11 cellular contexts compared by ENCODE assay signal in genomic region chr2:70923378-70924015, GRCh38. TPM values are rescaled to one million over a fixed set of nuclear protein-coding genes. Genes with fewer than 3 reads are reported as not detected.
A peak's percentile ranks its signal among the peaks of the same experiment; 100 is the strongest.
DNase-seq lines count a peak whose midpoint lies in the region; ATAC-seq, FAIRE-seq and TF ChIP-seq lines count a peak whose summit lies in the region.
"Had no signal": no experiment of that assay in that cellular context is flagged by ENCODE, and none has a peak within 500 bp of the region (broad histone marks: within the 10 kb centered on the region; RNA-seq: fewer than 3 reads in every experiment).

No MANE protein-coding gene starts in this region.

- TF ChIP-seq RAD21 in GM12878 (IDR thresholded peaks at IDR 0.05; ENCODE audit: insufficient read depth, low read depth, low read length): no peak

- SMC1A ChIA-PET in GM12878 (lab: Charles Lee; ENCODE audit: uncharacterized antibody, unreplicated experiment): no interaction called here

- in situ Hi-C loops in GM12878 (cut with MboI): no loop called here

- H3K27ac ChIP-seq in GM12878 (ENCODE audit: control insufficient read depth, insufficient read depth) (no peak overlapping the region), neural progenitor cell (no peak overlapping the region), kidney (ENCODE audit: low read depth in 2 of 2, low read length in 2 of 2) (no peak overlapping the region)
- H3K27ac ChIP-seq: vagina had no signal

- no peaks in the 10 kb centered on the region for H3F3A ChIP-seq in neural progenitor cell (ENCODE audit: low read depth)

- H3K9ac ChIP-seq in GM12878 (ENCODE audit: control insufficient read depth, insufficient read depth, low read length) (no peak overlapping the region), neural progenitor cell (no peak overlapping the region), kidney (ENCODE audit: low read length in 2 of 2) (no peak overlapping the region)

- no peaks in the 10 kb centered on the region for H3K4me1 ChIP-seq in GM12878 (ENCODE audit: control insufficient read depth, insufficient read depth, low read length)
- H3K4me1 ChIP-seq in neural progenitor cell: peaks cover 10% of the 10 kb centered on the region
- peaks cover 0 to 3% of the 10 kb centered on the region in 2 donors for H3K4me1 ChIP-seq in kidney (ENCODE audit: control insufficient read depth in 1 of 2, insufficient read depth in 1 of 2, low read depth in 1 of 2, low read length in 2 of 2)
- H3K4me1 ChIP-seq: vagina had no signal

- H3K79me2 ChIP-seq in GM12878 (ENCODE audit: control insufficient read depth, insufficient read depth, low read length) (no peaks in the 10 kb centered on the region), neural progenitor cell (ENCODE audit: low read depth) (no peaks in the 10 kb centered on the region)

- no peak for TF ChIP-seq EP300 in GM12878 (IDR thresholded peaks at IDR 0.05; ENCODE audit: borderline replicate concordance in 1 of 2, control insufficient read depth in 1 of 2, low read depth in 2 of 2, low read length in 2 of 2)

- H3K36me3 ChIP-seq in GM12878 (ENCODE audit: control insufficient read depth in 2 of 2, insufficient read depth in 2 of 2, low read length in 1 of 2) (no peaks in the 10 kb centered on the region), neural progenitor cell (no peaks in the 10 kb centered on the region), kidney (ENCODE audit: control insufficient read depth in 1 of 2, insufficient read depth in 2 of 2, low read length in 2 of 2) (no peaks in the 10 kb centered on the region)
- H3K36me3 ChIP-seq: vagina had no signal

- no peaks in the 10 kb centered on the region for H3K9me3 Mint-ChIP-seq in activated CD4-positive, alpha-beta T cell treated with anti-CD3 and anti-CD28 coated beads, Interleukin-2, amount 10 ng/mL, durations not matched to agents 7 days and 5 days
- no peaks in the 10 kb centered on the region for H3K9me3 Mint-ChIP-seq in neural progenitor cell

- no peaks in the 10 kb centered on the region for H3K9me3 ChIP-seq in GM12878 (replicated peaks; ENCODE audit: control insufficient read depth, insufficient read depth, low read length)
- no peaks in the 10 kb centered on the region for H3K9me3 ChIP-seq in neural progenitor cell (ENCODE audit: low read depth)
- no peaks in the 10 kb centered on the region for H3K9me3 ChIP-seq in kidney (ENCODE audit: control insufficient read depth in 1 of 2, low read length in 2 of 2)
- H3K9me3 ChIP-seq: vagina had no signal

- H3K27me3 ChIP-seq in GM12878 (replicated peaks in 1 of 2; ENCODE audit: control insufficient read depth in 2 of 2, insufficient read depth in 2 of 2, low read length in 1 of 2) (peaks cover 0 to 4% of the 10 kb centered on the region in 2 experiments; a peak in 2 of 4 replicates), neural progenitor cell (peaks cover 16% of the 10 kb centered on the region)
- H3K27me3 ChIP-seq: vagina had no signal

- no peaks in the 10 kb centered on the region for H3K36me3 Mint-ChIP-seq in activated CD4-positive, alpha-beta T cell treated with anti-CD3 and anti-CD28 coated beads, Interleukin-2, amount 10 ng/mL, durations not matched to agents 7 days and 5 days (ENCODE audit: low read depth)
- H3K36me3 Mint-ChIP-seq in neural progenitor cell: no peaks in the 10 kb centered on the region

- TF ChIP-seq POLR2A in GM12878 (IDR thresholded peaks at IDR 0.05; ENCODE audit: low read depth, low read length): no peak

- H3K4me2 ChIP-seq in GM12878 (ENCODE audit: control insufficient read depth, insufficient read depth) (no peak overlapping the region), neural progenitor cell (no peak overlapping the region)

- RAD21 ChIA-PET in GM12878 (lab: Charles Lee; ENCODE audit: unreplicated experiment): no interaction called here

- DNase-seq in activated CD4-positive, alpha-beta T cell treated with anti-CD3 and anti-CD28 coated beads, Interleukin-2, amount 10 ng/mL, durations not matched to agents 7 days and 5 days: peak; percentile 32
- DNase-seq in activated CD4-positive, alpha-beta T cell treated with anti-CD3 and anti-CD28 coated beads, Interleukin-2, amount 50 U/mL, for 48 hours: no peak
- peak; percentile 45 for DNase-seq in HuH-7 (ENCODE audit: low spot score)
- no peak for DNase-seq in GM12878 (ENCODE audit: low read depth, low spot score)
- peak; percentile 56 for DNase-seq in neural progenitor cell (ENCODE audit: low spot score)
- DNase-seq in NCI-H1436 (lab: John Stamatoyannopoulos, UW): no peak
- no peak for DNase-seq in kidney
- DNase-seq: NCI-H2081, T1000 had no signal

- ATAC-seq in GM12878 (peak; percentile 61), HG03521 (IDR thresholded peaks at IDR 0.05; ENCODE audit: unreplicated experiment) (no peak)

- no peak overlapping the region for H2AFZ ChIP-seq in GM12878 (ENCODE audit: control insufficient read depth, low read depth, low read length)
- H2AFZ ChIP-seq in neural progenitor cell (replicated peaks): no peak overlapping the region

- no TSS peak for BruUV-seq in GM12878 (replicated peaks; lab: Mats Ljungman, UMichigan)

- WGBS in GM12878 (ENCODE audit: insufficient coverage, insufficient replicate concordance, low lambda C conversion rate, missing lambda C conversion rate): 28% methylated on average over 10 of the region's 10 CpGs

- H3K27ac Mint-ChIP-seq in activated CD4-positive, alpha-beta T cell treated with anti-CD3 and anti-CD28 coated beads, Interleukin-2, amount 10 ng/mL, durations not matched to agents 7 days and 5 days: no peak overlapping the region
- H3K27ac Mint-ChIP-seq in neural progenitor cell: no peak overlapping the region

- H4K20me1 ChIP-seq in GM12878 (ENCODE audit: control insufficient read depth, insufficient read depth): no peaks in the 10 kb centered on the region
- no peaks in the 10 kb centered on the region for H4K20me1 ChIP-seq in neural progenitor cell (ENCODE audit: low read depth)

- POLR2A ChIA-PET in activated CD4-positive, alpha-beta T cell treated with anti-CD3 and anti-CD28 coated beads, Interleukin-2, amount 10 ng/mL, durations not matched to agents 7 days and 5 days (lab: Charles Lee): no interaction called here
- POLR2A ChIA-PET in GM12878 (lab: Charles Lee): no interaction called here

- H3K4me3 Mint-ChIP-seq in activated CD4-positive, alpha-beta T cell treated with anti-CD3 and anti-CD28 coated beads, Interleukin-2, amount 10 ng/mL, durations not matched to agents 7 days and 5 days: no peak overlapping the region
- H3K4me3 Mint-ChIP-seq in neural progenitor cell: no peak overlapping the region

- H3K27me3 Mint-ChIP-seq in activated CD4-positive, alpha-beta T cell treated with anti-CD3 and anti-CD28 coated beads, Interleukin-2, amount 10 ng/mL, durations not matched to agents 7 days and 5 days: no peaks in the 10 kb centered on the region
- peaks cover 2% of the 10 kb centered on the region for H3K27me3 Mint-ChIP-seq in neural progenitor cell (ENCODE audit: insufficient read depth, low read depth)

- FAIRE-seq in GM12878 (lab: Jason Lieb, UNC) (no peak), kidney (lab: Jason Lieb, UNC) (no peak)

- TF ChIP-seq CTCF in GM12878 (IDR thresholded peaks at IDR 0.05 in 2 of 3, conservative IDR thresholded peaks at IDR 0.05 in 1 of 3; ENCODE audit: control insufficient read depth in 2 of 3, extremely low read depth in 1 of 3, insufficient read depth in 1 of 3, low read depth in 3 of 3, low read length in 3 of 3) (peak; percentile 3 to 34 (median 21); a peak in 1 of 6 replicates), neural progenitor cell (IDR thresholded peaks at IDR 0.05) (peak; percentile 42), kidney (IDR thresholded peaks at IDR 0.05; ENCODE audit: borderline replicate concordance, extremely low read depth, insufficient read depth) (no peak)

- H3K4me1 Mint-ChIP-seq in activated CD4-positive, alpha-beta T cell treated with anti-CD3 and anti-CD28 coated beads, Interleukin-2, amount 10 ng/mL, durations not matched to agents 7 days and 5 days: no peaks in the 10 kb centered on the region
- H3K4me1 Mint-ChIP-seq in neural progenitor cell: peaks cover 19% of the 10 kb centered on the region

- H3K4me3 ChIP-seq in GM12878: no peak overlapping the region
- no peak overlapping the region for H3K4me3 ChIP-seq in neural progenitor cell
- H3K4me3 ChIP-seq in kidney (ENCODE audit: low read length in 2 of 2): no peak overlapping the region
- H3K4me3 ChIP-seq: vagina had no signal

- CTCF ChIA-PET in activated CD4-positive, alpha-beta T cell treated with anti-CD3 and anti-CD28 coated beads, Interleukin-2, amount 10 ng/mL, durations not matched to agents 7 days and 5 days (lab: Charles Lee): interaction anchor here (1.2 to 5.5 kb wide), 2 partner anchors 38 to 53 kb away, joined by 3 to 25 read pairs; no protein-coding TSS in a partner anchor
- CTCF ChIA-PET in GM12878 (lab: Yijun Ruan, JAX): interaction anchor here (5.0 kb wide), 1 partner anchor 53 kb away, joined by 39 read pairs; no protein-coding TSS in a partner anchor

- intact Hi-C loops in GM12878 (cut with micrococcal nuclease; ENCODE audit: unreplicated experiment) (no loop called here), kidney (cut with DNase I) (no loop called here)

RNA-seq across cellular contexts. Expression of gene ATP6V1B1, which starts 12.2 kb away (rescaled TPM):
- not detected for total RNA-seq in activated CD4-positive, alpha-beta T cell treated with anti-CD3 and anti-CD28 coated beads, Interleukin-2, amount 10 ng/mL, durations not matched to agents 7 days and 5 days
- total RNA-seq in GM12878 (2013; cell fraction: nucleolus; rRNA removed): not detected in 2 replicates
- total RNA-seq in GM12878 (2014; rRNA removed) (not detected in 2 replicates), GM12878 (2014; rRNA removed; fragmentation: Illumina TruSeq; extraction: Trizol) (not detected in 2 replicates), GM12878 (2021) (not detected in 2 replicates), neural progenitor cell (ENCODE audit: low replicate concordance) (0.99 and 1.1 TPM in 2 replicates), kidney (37.9 TPM)
- not detected for polyA plus RNA-seq in GM12878 (2011; ENCODE audit: low read depth)
- polyA plus RNA-seq in GM12878 (2011; rRNA removed) (not detected in 2 replicates), GM12878 (2014; fragmentation: Illumina TruSeq; extraction: Trizol) (not detected in 2 replicates), GM12878 (2014; fragmentation: Nextera tagmentation; extraction: Ambion mirVana) (not detected), GM12878 (2014; rRNA removed) (not detected in 2 replicates), GM12878 (2016; fragmentation: Nextera tagmentation; extraction: Ambion mirVana) (not detected), kidney (ENCODE audit: insufficient read depth, low read depth, low replicate concordance) (400 TPM)
- polyA plus RNA-seq in GM12878 (2011; cell fraction: cytosol; rRNA removed): not detected in 2 replicates
- polyA plus RNA-seq in GM12878 (2011; cell fraction: nucleus; rRNA removed): not detected in 2 replicates
- polyA plus RNA-seq in GM12878 (2012): not detected in 2 replicates
- polyA minus RNA-seq in GM12878 (2011; rRNA and poly(A)+ RNA removed): not detected in 2 replicates
- polyA minus RNA-seq in GM12878 (2011; cell fraction: cytosol; rRNA and poly(A)+ RNA removed): not detected in 2 replicates
- polyA minus RNA-seq in GM12878 (2011; cell fraction: nucleus; rRNA and poly(A)+ RNA removed): not detected in 2 replicates
- total RNA-seq: vagina had no signal

RNA-seq across cellular contexts. Expression of gene VAX2, which starts 23.1 kb away (rescaled TPM):
- total RNA-seq in activated CD4-positive, alpha-beta T cell treated with anti-CD3 and anti-CD28 coated beads, Interleukin-2, amount 10 ng/mL, durations not matched to agents 7 days and 5 days: not detected
- total RNA-seq in GM12878 (2013; cell fraction: nucleolus; rRNA removed): not detected in 2 replicates
- total RNA-seq in GM12878 (2014; rRNA removed) (not detected in 2 replicates), GM12878 (2014; rRNA removed; fragmentation: Illumina TruSeq; extraction: Trizol) (not detected in 2 replicates), GM12878 (2021) (not detected in 2 replicates), neural progenitor cell (ENCODE audit: low replicate concordance) (0.62 and 2.1 TPM in 2 replicates), kidney (2.6 TPM)
- not detected for polyA plus RNA-seq in GM12878 (2011; ENCODE audit: low read depth)
- polyA plus RNA-seq in GM12878 (2011; rRNA removed) (not detected in 2 replicates), GM12878 (2014; fragmentation: Illumina TruSeq; extraction: Trizol) (not detected in 2 replicates), GM12878 (2014; fragmentation: Nextera tagmentation; extraction: Ambion mirVana) (not detected), GM12878 (2014; rRNA removed) (not detected in 2 replicates), GM12878 (2016; fragmentation: Nextera tagmentation; extraction: Ambion mirVana) (not detected), kidney (ENCODE audit: insufficient read depth, low read depth, low replicate concordance) (0.71 TPM)
- not detected in 2 replicates for polyA plus RNA-seq in GM12878 (2011; cell fraction: cytosol; rRNA removed)
- polyA plus RNA-seq in GM12878 (2011; cell fraction: nucleus; rRNA removed): not detected in 2 replicates
- not detected in 2 replicates for polyA plus RNA-seq in GM12878 (2012)
- polyA minus RNA-seq in GM12878 (2011; rRNA and poly(A)+ RNA removed): not detected in 2 replicates
- not detected in 2 replicates for polyA minus RNA-seq in GM12878 (2011; cell fraction: cytosol; rRNA and poly(A)+ RNA removed)
- polyA minus RNA-seq in GM12878 (2011; cell fraction: nucleus; rRNA and poly(A)+ RNA removed): not detected in 2 replicates
- total RNA-seq: vagina had no signal

RNA-seq across cellular contexts. Expression of gene ANKRD53, which starts 54.9 kb away (rescaled TPM):
- total RNA-seq in activated CD4-positive, alpha-beta T cell treated with anti-CD3 and anti-CD28 coated beads, Interleukin-2, amount 10 ng/mL, durations not matched to agents 7 days and 5 days: under 1 TPM in 1 of 2 experiments, not detected in 1; 0.50 TPM
- total RNA-seq in GM12878 (2013; cell fraction: nucleolus; rRNA removed): not detected in 2 replicates
- 0.11 TPM in 1 of 2 replicates, not detected in the other for total RNA-seq in GM12878 (2014; rRNA removed)
- total RNA-seq in GM12878 (2014; rRNA removed; fragmentation: Illumina TruSeq; extraction: Trizol): not detected in 2 replicates
- total RNA-seq in GM12878 (2021): not detected in 2 replicates
- 0.14 TPM for polyA plus RNA-seq in GM12878 (2011; ENCODE audit: low read depth)
- polyA plus RNA-seq in GM12878 (2011; rRNA removed): 0.04 TPM in 1 of 2 replicates, not detected in the other
- polyA plus RNA-seq in GM12878 (2011; cell fraction: cytosol; rRNA removed): 0.01 and 0.05 TPM in 2 replicates
- polyA plus RNA-seq in GM12878 (2011; cell fraction: nucleus; rRNA removed): 0.18 and 0.48 TPM in 2 replicates
- 0.11 TPM in 2 replicates for polyA plus RNA-seq in GM12878 (2012)
- polyA plus RNA-seq in GM12878 (2014; fragmentation: Illumina TruSeq; extraction: Trizol): not detected in 2 replicates
- polyA plus RNA-seq in GM12878 (2014; fragmentation: Nextera tagmentation; extraction: Ambion mirVana): under 1 TPM in 1 of 2 experiments, not detected in 1; 0.04 TPM
- 0.04 TPM in 1 of 2 replicates, not detected in the other for polyA plus RNA-seq in GM12878 (2014; rRNA removed)
- polyA plus RNA-seq in GM12878 (2016; fragmentation: Nextera tagmentation; extraction: Ambion mirVana): not detected
- not detected in 2 replicates for polyA minus RNA-seq in GM12878 (2011; rRNA and poly(A)+ RNA removed)
- not detected in 2 replicates for polyA minus RNA-seq in GM12878 (2011; cell fraction: cytosol; rRNA and poly(A)+ RNA removed)
- polyA minus RNA-seq in GM12878 (2011; cell fraction: nucleus; rRNA and poly(A)+ RNA removed): not detected in 2 replicates
- total RNA-seq in neural progenitor cell (ENCODE audit: low replicate concordance): 0.06 TPM in 1 of 2 replicates, not detected in the other
- total RNA-seq in kidney: 1.3 TPM
- 2.1 TPM for polyA plus RNA-seq in kidney (ENCODE audit: insufficient read depth, low read depth, low replicate concordance)

Comparison
In these comparisons a context has a peak if more than half of its experiments do, and no peak if none do; other contexts are left out.
1. DNase-seq: peak in activated CD4-positive, alpha-beta T cell treated with anti-CD3 and anti-CD28 coated beads, Interleukin-2, amount 10 ng/mL, durations not matched to agents 7 days and 5 days (single experiment), HuH-7 (single experiment) and neural progenitor cell (single experiment); none in activated CD4-positive, alpha-beta T cell treated with anti-CD3 and anti-CD28 coated beads, Interleukin-2, amount 50 U/mL, for 48 hours (0 of 2), GM12878 (single experiment), NCI-H1436 (single experiment) and kidney (single experiment).
2. RNA of gene ATP6V1B1, which starts 12.2 kb away (total RNA-seq): 37.9 TPM in kidney (single experiment); 0.99 to 1.1 TPM in neural progenitor cell, not detected in activated CD4-positive, alpha-beta T cell treated with anti-CD3 and anti-CD28 coated beads, Interleukin-2, amount 10 ng/mL, durations not matched to agents 7 days and 5 days and not detected in GM12878; every median in the first group is over 10 times any median in the second.